ENCODE assay signal across 8 cellular contexts in the genomic region with DNA sequence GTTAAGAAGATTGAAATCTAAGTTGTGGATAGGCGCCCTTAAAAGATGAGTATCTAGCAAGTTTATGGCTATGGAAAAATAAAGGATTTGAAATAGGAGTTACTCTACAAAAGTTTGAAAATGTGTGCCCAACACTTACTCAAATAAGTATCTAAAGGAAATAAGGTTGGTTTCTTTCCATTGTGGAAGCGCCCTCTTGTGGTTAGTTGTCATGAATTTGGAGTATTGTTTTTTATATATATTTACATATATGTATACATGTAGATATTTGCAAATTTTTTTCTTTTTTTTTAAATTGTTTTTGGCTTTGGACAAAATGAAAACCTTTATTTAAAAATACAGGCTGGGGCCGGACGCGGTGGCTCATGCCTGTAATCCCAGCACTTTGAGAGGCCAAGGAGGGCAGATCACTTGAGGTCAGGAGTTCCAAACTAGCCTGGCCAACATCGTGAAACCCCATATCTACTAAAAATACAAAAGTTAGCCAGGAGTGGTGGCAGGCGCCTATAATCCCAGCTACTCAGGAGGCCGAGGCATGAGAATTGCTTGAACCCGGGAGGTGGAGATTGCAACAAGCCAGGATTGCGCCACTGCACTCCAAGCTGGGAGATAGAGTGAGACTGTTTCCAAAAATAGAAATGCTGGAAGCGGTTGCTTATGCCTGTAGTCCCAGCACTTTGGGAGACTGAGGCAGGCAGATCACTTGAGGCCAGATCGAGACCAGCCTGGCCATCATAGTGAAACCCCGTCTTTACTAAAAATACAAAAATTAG. TPM values are rescaled to one million over a fixed set of nuclear protein-coding genes. Genes with fewer than 3 reads are reported as not detected.
DNase-seq lines count a peak whose midpoint lies in the region; ATAC-seq and TF ChIP-seq lines count a peak whose summit lies in the region.

No MANE protein-coding gene starts in this region.

- H2BK120ac ChIP-seq in mesenchymal stem cell (ENCODE audit: low read depth, low read length), result no peak overlapping the region

- no peak overlapping the region for H3K9ac ChIP-seq in Karpas-422 (ENCODE audit: low read length)
- H3K9ac ChIP-seq in mesenchymal stem cell (ENCODE audit: low read length), result peak overlapping the region; percentile 72

- H2BK5ac ChIP-seq in mesenchymal stem cell (ENCODE audit: low read depth, low read length, poor library complexity, severe bottlenecking), result no peak overlapping the region

- no peaks in the 10 kb centered on the region for H3K27me3 ChIP-seq in Karpas-422 (ENCODE audit: low read length)
- H3K27me3 ChIP-seq in mesenchymal stem cell (ENCODE audit: control insufficient read depth in 1 of 2, insufficient read depth in 1 of 2, low read length in 2 of 2), result no peaks in the 10 kb centered on the region
- no peaks in the 10 kb centered on the region for H3K27me3 ChIP-seq in upper lobe of right lung

- H3K23ac ChIP-seq in mesenchymal stem cell (ENCODE audit: low read length in 2 of 2), result no peak overlapping the region

- H3K4me2 ChIP-seq in Karpas-422 (ENCODE audit: low read depth, low read length, poor library complexity, severe bottlenecking) (no peak overlapping the region), mesenchymal stem cell (ENCODE audit: low read length, poor library complexity, severe bottlenecking) (no peak overlapping the region)

- H3K27ac ChIP-seq in Karpas-422 (ENCODE audit: low read length), result no peak overlapping the region
- H3K27ac ChIP-seq in mesenchymal stem cell (ENCODE audit: low read length, poor library complexity, severe bottlenecking), result no peak overlapping the region
- H3K27ac ChIP-seq in upper lobe of right lung, result peak overlapping the region; percentile 33

- H4K20me1 ChIP-seq in Karpas-422 (ENCODE audit: insufficient read depth, low read depth, low read length), result no peaks in the 10 kb centered on the region

- no peak overlapping the region for H2BK15ac ChIP-seq in mesenchymal stem cell (ENCODE audit: low read depth, poor library complexity, severe bottlenecking)

- peaks cover 35% of the 10 kb centered on the region for H3K79me2 ChIP-seq in Karpas-422 (ENCODE audit: low read length)

- H3K4me1 ChIP-seq in Karpas-422 (ENCODE audit: low read length) (no peaks in the 10 kb centered on the region), mesenchymal stem cell (ENCODE audit: control insufficient read depth, insufficient read depth, low read depth, low read length) (peaks cover 2% of the 10 kb centered on the region), upper lobe of right lung (peaks cover 13% of the 10 kb centered on the region)

- intact Hi-C loops in upper lobe of right lung (cut with DNase I), result no loop called here

- H3K4me3 ChIP-seq in Karpas-422 (ENCODE audit: low read length) (no peak overlapping the region), mesenchymal stem cell (ENCODE audit: insufficient read depth in 1 of 2, low read depth in 1 of 2, low read length in 2 of 2) (no peak overlapping the region), upper lobe of right lung (no peak overlapping the region)

- no peak overlapping the region for H2BK12ac ChIP-seq in mesenchymal stem cell (ENCODE audit: low read length in 2 of 2)

- H3K36me3 ChIP-seq in Karpas-422 (ENCODE audit: insufficient read depth, low read length), result peaks cover 5% of the 10 kb centered on the region; the same call in 1 of the 2 replicates
- peaks cover 14 to 46% of the 10 kb centered on the region in 2 experiments for H3K36me3 ChIP-seq in mesenchymal stem cell (ENCODE audit: control insufficient read depth in 1 of 2, insufficient read depth in 2 of 2, low read depth in 1 of 2, low read length in 2 of 2)
- peaks cover 26% of the 10 kb centered on the region for H3K36me3 ChIP-seq in upper lobe of right lung

- no peaks in the 10 kb centered on the region for H3K9me2 ChIP-seq in Karpas-422 (replicated peaks; ENCODE audit: insufficient read depth, low read length)

- TF ChIP-seq CTCF in upper lobe of right lung (IDR thresholded peaks at IDR 0.05), result peak; percentile 71

- no peak overlapping the region for H4K91ac ChIP-seq in mesenchymal stem cell (ENCODE audit: low read length)

- WGBS in mesenchymal stem cell, result 76% methylated on average over 10 of the region's 13 CpGs

- no peak overlapping the region for H3K14ac ChIP-seq in mesenchymal stem cell (ENCODE audit: low read length in 2 of 2)

- peak; percentile 72 for ATAC-seq in upper lobe of right lung
- ATAC-seq in GM19455 (IDR thresholded peaks at IDR 0.05; ENCODE audit: unreplicated experiment), result no peak

- no peak overlapping the region for H2AK5ac ChIP-seq in mesenchymal stem cell (ENCODE audit: low read length, severe bottlenecking)

- no peak overlapping the region for H4K8ac ChIP-seq in mesenchymal stem cell (ENCODE audit: low read length)

- no peak overlapping the region for H3K18ac ChIP-seq in mesenchymal stem cell (ENCODE audit: low read depth in 1 of 2, low read length in 2 of 2)

- peak; percentile 5 to 66 for DNase-seq in NCI-H524 (lab: John Stamatoyannopoulos, UW)
- no peak for DNase-seq in NCI-H524 treated with DMSO at 0.1 percent for 48 hours (lab: John Stamatoyannopoulos, UW)
- DNase-seq in Karpas-422, result peak; percentile 85
- peak; percentile 14 for DNase-seq in SKM-1 treated with dmso at 0.1 percent for 144 hours (lab: John Stamatoyannopoulos, UW; ENCODE audit: unreplicated experiment)
- peak; percentile 83 for DNase-seq in dermis blood vessel endothelial cell
- peak; percentile 87 for DNase-seq in mesenchymal stem cell
- DNase-seq in upper lobe of right lung, result peak; percentile 83

- H2AFZ ChIP-seq in Karpas-422 (ENCODE audit: low read length) (no peak overlapping the region), mesenchymal stem cell (ENCODE audit: low read depth, low read length) (no peak overlapping the region)

- no peak overlapping the region for H3K4ac ChIP-seq in mesenchymal stem cell (ENCODE audit: low read depth in 1 of 2, low read length in 2 of 2)

- peaks cover 16% of the 10 kb centered on the region for H3K79me1 ChIP-seq in mesenchymal stem cell (replicated peaks; ENCODE audit: low read length, poor library complexity, severe bottlenecking)

- H3K9me3 ChIP-seq in Karpas-422 (ENCODE audit: low read length) (no peaks in the 10 kb centered on the region), mesenchymal stem cell (ENCODE audit: control insufficient read depth, low read length) (no peaks in the 10 kb centered on the region), upper lobe of right lung (no peaks in the 10 kb centered on the region)

RNA-seq across cellular contexts. Expression of gene VPS4A, which starts 24.0 kb away (rescaled TPM):
- total RNA-seq in Karpas-422 (2014; rRNA removed; shearing (Covaris generic); ENCODE audit: low replicate concordance), result 18.3 and 32.2 TPM in 2 replicates
- total RNA-seq in dermis blood vessel endothelial cell (35.4 and 38.3 TPM in 2 replicates), upper lobe of right lung (28.9 TPM)
- 27.8 TPM for polyA plus RNA-seq in mesenchymal stem cell (2013, experiment 1 of 2)
- 27.3 TPM for polyA plus RNA-seq in mesenchymal stem cell (2013, experiment 2 of 2)

RNA-seq across cellular contexts. Expression of gene PDF, which starts 43.3 kb away (rescaled TPM):
- 13.5 and 53.9 TPM in 2 replicates for total RNA-seq in Karpas-422 (2014; rRNA removed; shearing (Covaris generic); ENCODE audit: low replicate concordance)
- total RNA-seq in dermis blood vessel endothelial cell (15.1 and 19.3 TPM in 2 replicates), upper lobe of right lung (8.8 TPM)
- polyA plus RNA-seq in mesenchymal stem cell (2013, experiment 1 of 2), result 7.1 TPM
- 7.3 TPM for polyA plus RNA-seq in mesenchymal stem cell (2013, experiment 2 of 2)

RNA-seq across cellular contexts. Expression of gene COG8, which starts 52.2 kb away (rescaled TPM):
- total RNA-seq in Karpas-422 (2014; rRNA removed; shearing (Covaris generic); ENCODE audit: low replicate concordance), result 43.6 and 49.2 TPM in 2 replicates
- 37.4 and 43.1 TPM in 2 replicates for total RNA-seq in dermis blood vessel endothelial cell
- polyA plus RNA-seq in mesenchymal stem cell (2013, experiment 1 of 2), result 20.3 TPM
- 20.9 TPM for polyA plus RNA-seq in mesenchymal stem cell (2013, experiment 2 of 2)
- total RNA-seq in upper lobe of right lung, result 32.3 TPM

RNA-seq across cellular contexts. Expression of gene NIP7, which starts 52.4 kb away (rescaled TPM):
- total RNA-seq in Karpas-422 (2014; rRNA removed; shearing (Covaris generic); ENCODE audit: low replicate concordance), result 21.8 and 24.4 TPM in 2 replicates
- total RNA-seq in dermis blood vessel endothelial cell, result 25.6 and 27.4 TPM in 2 replicates
- 23.7 TPM for polyA plus RNA-seq in mesenchymal stem cell (2013, experiment 1 of 2)
- 23.7 TPM for polyA plus RNA-seq in mesenchymal stem cell (2013, experiment 2 of 2)
- 20.8 TPM for total RNA-seq in upper lobe of right lung
